12 cellular contexts compared by ENCODE assay signal in the genomic region with DNA sequence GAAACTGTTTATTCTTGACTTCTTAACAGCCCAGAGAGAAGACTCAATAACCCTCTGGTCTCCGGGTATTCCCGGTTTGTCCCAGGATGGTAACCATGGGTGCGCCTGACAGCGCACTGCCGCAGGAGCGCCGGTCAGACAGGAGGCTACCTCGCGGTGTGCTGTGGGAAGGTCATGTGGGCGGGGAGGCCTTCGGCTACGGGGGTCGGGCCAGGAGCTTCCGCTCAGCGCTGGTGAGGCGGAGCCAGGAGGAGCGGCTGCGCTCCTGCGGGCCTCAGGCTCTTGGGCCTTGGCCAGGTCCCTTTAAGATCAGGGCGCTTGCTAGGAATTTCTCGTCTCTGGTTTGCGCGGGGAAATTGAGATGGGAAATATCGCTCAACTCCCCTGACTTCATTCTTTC.
DNase-seq lines count a peak whose midpoint lies in the region; ATAC-seq and TF ChIP-seq lines count a peak whose summit lies in the region.
"Had no signal": no experiment of that assay in that cellular context is flagged by ENCODE, and none has a peak within 500 bp of the region (broad histone marks: within the 10 kb centered on the region; RNA-seq: fewer than 3 reads in every experiment).

No MANE protein-coding gene starts in this region.

- no peak overlapping the region for H3K27ac Mint-ChIP-seq in CD4-positive, alpha-beta T cell

- H3K9me3 ChIP-seq in HUES6 (ENCODE audit: control insufficient read depth, insufficient read depth, low read depth, low read length), result peaks cover 9% of the 10 kb centered on the region; the same call in 1 of the 2 replicates
- no peaks in the 10 kb centered on the region for H3K9me3 ChIP-seq in SK-N-SH
- no peaks in the 10 kb centered on the region for H3K9me3 ChIP-seq in iPS-15b (ENCODE audit: control insufficient read depth, insufficient read depth, low read length)
- H3K9me3 ChIP-seq in CD4-positive, alpha-beta T cell (ENCODE audit: control insufficient read depth, low read length), result no peaks in the 10 kb centered on the region

- intact Hi-C loops in sciatic nerve (cut with DNase I), result no loop called here
- intact Hi-C loops in CD4-positive, alpha-beta T cell (cut with DNase I, micrococcal nuclease), result no loop called here

- H3K36me3 Mint-ChIP-seq in CD4-positive, alpha-beta T cell (ENCODE audit: low read depth), result no peaks in the 10 kb centered on the region

- peak; percentile 44 for ATAC-seq in sciatic nerve
- ATAC-seq in GM18861 (IDR thresholded peaks at IDR 0.05; ENCODE audit: unreplicated experiment), result no peak
- ATAC-seq in CD4-positive, alpha-beta T cell (ENCODE audit: poor library complexity), result no peak
- ATAC-seq: gastroesophageal sphincter had no signal

- no peaks in the 10 kb centered on the region for H3K79me2 ChIP-seq in SK-N-SH (ENCODE audit: insufficient read depth)

- WGBS in SK-N-SH (ENCODE audit: low lambda C conversion rate), result 29% methylated on average over 10 of the region's 24 CpGs

- TF ChIP-seq RAD21 in SK-N-SH (IDR thresholded peaks at IDR 0.05; ENCODE audit: low read length), result no peak

- no peaks in the 10 kb centered on the region for H3K9me3 Mint-ChIP-seq in CD4-positive, alpha-beta T cell

- no peaks in the 10 kb centered on the region for H4K20me1 ChIP-seq in SK-N-SH (ENCODE audit: insufficient read depth)

- H3K36me3 ChIP-seq in HUES6 (ENCODE audit: control insufficient read depth, insufficient read depth, low read length) (no peaks in the 10 kb centered on the region), SK-N-SH (replicated peaks in 1 of 2; ENCODE audit: control insufficient read depth in 1 of 2, insufficient read depth in 2 of 2, low read length in 1 of 2) (no peaks in the 10 kb centered on the region), iPS-15b (ENCODE audit: control insufficient read depth, insufficient read depth, low read length) (no peaks in the 10 kb centered on the region)
- H3K36me3 ChIP-seq: gastroesophageal sphincter had no signal

- H3K4me3 Mint-ChIP-seq in CD4-positive, alpha-beta T cell, result no peak overlapping the region

- H3K4me1 ChIP-seq in HUES6 (ENCODE audit: control insufficient read depth, insufficient read depth, low read length) (peaks cover 5% of the 10 kb centered on the region; the same call in 1 of the 2 replicates), SK-N-SH (ENCODE audit: control insufficient read depth in 1 of 2, insufficient read depth in 2 of 2, low read depth in 1 of 2, low read length in 1 of 2) (no peaks in the 10 kb centered on the region; a peak in 1 of 4 replicates), iPS-15b (ENCODE audit: control insufficient read depth, insufficient read depth, low read length) (no peaks in the 10 kb centered on the region)
- H3K4me1 ChIP-seq: gastroesophageal sphincter had no signal

- H3K9ac ChIP-seq in HUES6 (ENCODE audit: low read length), result no peak overlapping the region
- no peak overlapping the region for H3K9ac ChIP-seq in SK-N-SH
- no peak overlapping the region for H3K9ac ChIP-seq in iPS-15b (ENCODE audit: low read depth, low read length)

- H3K4me2 ChIP-seq in SK-N-SH, result peak overlapping the region; percentile 69

- H3K9me2 ChIP-seq in SK-N-SH, result no peaks in the 10 kb centered on the region

- CTCF ChIA-PET in SK-N-SH (lab: Yijun Ruan, JAX), result interaction anchor here (0.7 to 1.3 kb wide), 2 partner anchors 12 to 220 kb away, joined by 3 read pairs; no protein-coding TSS in a partner anchor
- CTCF ChIA-PET in CD4-positive, alpha-beta T cell (lab: Charles Lee), result no interaction called here

- POLR2A ChIA-PET in SK-N-SH (lab: Yijun Ruan, JAX), result interaction anchor here (0.6 kb wide), 1 partner anchor 199 kb away, joined by 3 read pairs; no protein-coding TSS in a partner anchor
- POLR2A ChIA-PET in CD4-positive, alpha-beta T cell (lab: Charles Lee), result no interaction called here

- H3K27ac ChIP-seq in HUES6 (ENCODE audit: low read depth, low read length) (no peak overlapping the region), SK-N-SH (ENCODE audit: low read depth in 2 of 2, low read length in 1 of 2) (no peak overlapping the region)
- no peak overlapping the region for H3K27ac ChIP-seq in CD4-positive, alpha-beta T cell (ENCODE audit: low read depth, low read length)
- H3K27ac ChIP-seq: gastroesophageal sphincter, skin epidermis had no signal

- H2AFZ ChIP-seq in SK-N-SH (ENCODE audit: low read depth), result no peak overlapping the region; the same call in 1 of the 2 replicates

- H3K4me3 ChIP-seq in HUES6 (ENCODE audit: low read depth, low read length), result peak overlapping the region; percentile 48
- H3K4me3 ChIP-seq in SK-N-SH (ENCODE audit: low read depth in 2 of 2, low read length in 1 of 2), result peak overlapping the region; percentile 28 to 49
- peak overlapping the region; percentile 27 for H3K4me3 ChIP-seq in iPS-15b (ENCODE audit: low read depth, low read length)
- H3K4me3 ChIP-seq: skin epidermis had no signal

- H3K27me3 Mint-ChIP-seq in CD4-positive, alpha-beta T cell, result no peaks in the 10 kb centered on the region

- peak; percentile 39 for DNase-seq in SK-N-SH
- no peak for DNase-seq in sciatic nerve (ENCODE audit: low spot score)
- no peak for DNase-seq in ureter (ENCODE audit: low spot score)
- no peak for DNase-seq in CD4-positive, alpha-beta T cell
- DNase-seq in NCI-H748 treated with DMSO at 0.1 percent for 48 hours (lab: John Stamatoyannopoulos, UW), result no peak
- DNase-seq: GF-D8, NCI-H446 treated with DMSO at 0.1 percent for 48 hours had no signal

- no peak for TF ChIP-seq CTCF in SK-N-SH (IDR thresholded peaks at IDR 0.05)
- no peak for TF ChIP-seq CTCF in CD4-positive, alpha-beta T cell (IDR thresholded peaks at IDR 0.05)

- TF ChIP-seq EP300 in SK-N-SH (IDR thresholded peaks at IDR 0.05; ENCODE audit: borderline replicate concordance in 1 of 2, low read depth in 1 of 2, low read length in 1 of 2), result no peak

- no peaks in the 10 kb centered on the region for H3K4me1 Mint-ChIP-seq in CD4-positive, alpha-beta T cell (ENCODE audit: low read depth)

- no peaks in the 10 kb centered on the region for H3F3A ChIP-seq in SK-N-SH (replicated peaks; ENCODE audit: insufficient read depth)

- no peaks in the 10 kb centered on the region; the same call in 1 of the 2 replicates for H3K27me3 ChIP-seq in HUES6 (ENCODE audit: control insufficient read depth, insufficient read depth, low read length)
- H3K27me3 ChIP-seq in SK-N-SH (ENCODE audit: insufficient read depth), result no peaks in the 10 kb centered on the region
- H3K27me3 ChIP-seq in iPS-15b (ENCODE audit: control insufficient read depth, insufficient read depth, low read length), result no peaks in the 10 kb centered on the region
- no peaks in the 10 kb centered on the region for H3K27me3 ChIP-seq in CD4-positive, alpha-beta T cell (ENCODE audit: control insufficient read depth, insufficient read depth, low read length)

TF ChIP-seq in SK-N-SH, 30 proteins besides CTCF, POLR2A, EP300 and RAD21 (continues in another document):
- TF ChIP-seq TEAD4 (IDR thresholded peaks at IDR 0.05; ENCODE audit: borderline replicate concordance, insufficient read depth) (no peak), POLR2AphosphoS5 (IDR thresholded peaks at IDR 0.05; ENCODE audit: low read depth, low read length) (no peak), GATA2 (CRISPR knock-in tag; IDR thresholded peaks at IDR 0.05) (no peak), NFIC (IDR thresholded peaks at IDR 0.05; ENCODE audit: borderline replicate concordance) (no peak), MEF2A (IDR thresholded peaks at IDR 0.05; ENCODE audit: borderline replicate concordance, low read depth) (no peak), NRF1 (IDR thresholded peaks at IDR 0.05; ENCODE audit: low read depth, low read length) (no peak), MXI1 (IDR thresholded peaks at IDR 0.05; ENCODE audit: low read depth, low read length) (no peak), YY1 (IDR thresholded peaks at IDR 0.05; ENCODE audit: low read depth) (no peak), TAF1 (IDR thresholded peaks at IDR 0.05; ENCODE audit: borderline replicate concordance, low read depth, low read length) (no peak), SMC3 (IDR thresholded peaks at IDR 0.05; ENCODE audit: low read depth, low read length) (no peak)
- TF ChIP-seq, protein P1, sequence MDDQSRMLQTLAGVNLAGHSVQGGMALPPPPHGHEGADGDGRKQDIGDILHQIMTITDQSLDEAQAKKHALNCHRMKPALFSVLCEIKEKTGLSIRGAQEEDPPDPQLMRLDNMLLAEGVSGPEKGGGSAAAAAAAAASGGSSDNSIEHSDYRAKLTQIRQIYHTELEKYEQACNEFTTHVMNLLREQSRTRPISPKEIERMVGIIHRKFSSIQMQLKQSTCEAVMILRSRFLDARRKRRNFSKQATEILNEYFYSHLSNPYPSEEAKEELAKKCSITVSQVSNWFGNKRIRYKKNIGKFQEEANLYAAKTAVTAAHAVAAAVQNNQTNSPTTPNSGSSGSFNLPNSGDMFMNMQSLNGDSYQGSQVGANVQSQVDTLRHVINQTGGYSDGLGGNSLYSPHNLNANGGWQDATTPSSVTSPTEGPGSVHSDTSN (IDR thresholded peaks at IDR 0.05), result no peak
- TF ChIP-seq, protein P2, sequence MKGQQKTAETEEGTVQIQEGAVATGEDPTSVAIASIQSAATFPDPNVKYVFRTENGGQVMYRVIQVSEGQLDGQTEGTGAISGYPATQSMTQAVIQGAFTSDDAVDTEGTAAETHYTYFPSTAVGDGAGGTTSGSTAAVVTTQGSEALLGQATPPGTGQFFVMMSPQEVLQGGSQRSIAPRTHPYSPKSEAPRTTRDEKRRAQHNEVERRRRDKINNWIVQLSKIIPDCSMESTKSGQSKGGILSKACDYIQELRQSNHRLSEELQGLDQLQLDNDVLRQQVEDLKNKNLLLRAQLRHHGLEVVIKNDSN (IDR thresholded peaks at IDR 0.05; ENCODE audit: borderline replicate concordance, low read depth), result no peak
- TF ChIP-seq, protein P3, sequence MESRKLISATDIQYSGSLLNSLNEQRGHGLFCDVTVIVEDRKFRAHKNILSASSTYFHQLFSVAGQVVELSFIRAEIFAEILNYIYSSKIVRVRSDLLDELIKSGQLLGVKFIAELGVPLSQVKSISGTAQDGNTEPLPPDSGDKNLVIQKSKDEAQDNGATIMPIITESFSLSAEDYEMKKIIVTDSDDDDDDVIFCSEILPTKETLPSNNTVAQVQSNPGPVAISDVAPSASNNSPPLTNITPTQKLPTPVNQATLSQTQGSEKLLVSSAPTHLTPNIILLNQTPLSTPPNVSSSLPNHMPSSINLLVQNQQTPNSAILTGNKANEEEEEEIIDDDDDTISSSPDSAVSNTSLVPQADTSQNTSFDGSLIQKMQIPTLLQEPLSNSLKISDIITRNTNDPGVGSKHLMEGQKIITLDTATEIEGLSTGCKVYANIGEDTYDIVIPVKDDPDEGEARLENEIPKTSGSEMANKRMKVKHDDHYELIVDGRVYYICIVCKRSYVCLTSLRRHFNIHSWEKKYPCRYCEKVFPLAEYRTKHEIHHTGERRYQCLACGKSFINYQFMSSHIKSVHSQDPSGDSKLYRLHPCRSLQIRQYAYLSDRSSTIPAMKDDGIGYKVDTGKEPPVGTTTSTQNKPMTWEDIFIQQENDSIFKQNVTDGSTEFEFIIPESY (IDR thresholded peaks at IDR 0.05; ENCODE audit: borderline replicate concordance, low read depth), result no peak
